Comparison of ENCODE assay signal across 24 cellular contexts in the genomic region with DNA sequence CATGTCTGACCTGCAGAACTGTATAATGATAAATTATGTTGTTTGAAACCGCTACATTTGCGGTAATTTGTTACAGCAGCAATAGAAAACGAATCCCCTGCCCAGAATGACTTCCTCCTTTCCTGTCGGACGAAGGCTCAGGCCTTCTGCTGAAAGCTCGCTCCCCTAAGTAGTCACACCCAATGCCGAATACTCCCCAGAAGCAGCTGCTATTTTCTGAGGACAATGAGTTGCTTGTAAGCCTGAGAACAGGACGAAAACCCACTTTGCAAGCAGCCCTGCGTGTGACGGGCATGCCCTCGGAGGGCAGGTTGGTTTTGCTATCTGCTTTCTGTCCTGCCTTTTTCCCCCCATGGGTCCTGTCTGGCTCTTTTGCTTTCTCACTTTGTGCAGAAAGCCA.
"Had no signal": no experiment of that assay in that cellular context is flagged by ENCODE, and none has a peak within 500 bp of the region (broad histone marks: within the 10 kb centered on the region; RNA-seq: fewer than 3 reads in every experiment).

No MANE protein-coding gene starts in this region.

- H2AFZ ChIP-seq: PC-9 had no signal

- H3K27ac Mint-ChIP-seq: activated CD4-positive, alpha-beta memory T cell treated with anti-CD3 and anti-CD28 coated beads for 36 hours; activated CD4-positive, alpha-beta T cell treated with anti-CD3 and anti-CD28 coated beads, Interleukin-2, amount 10 ng/mL, durations not matched to agents 7 days and 5 days; activated naive CD4-positive, alpha-beta T cell treated with anti-CD3 and anti-CD28 coated beads, Interleukin-2, amount 10 ng/mL, durations not matched to agents 7 days and 5 days; activated naive CD8-positive, alpha-beta T cell treated with anti-CD3 and anti-CD28 coated beads for 36 hours; activated T-cell treated with anti-CD3 and anti-CD28 coated beads, Interleukin-2, amount 50 U/mL, for 72 hours; activated T-helper 2 cell treated with anti-CD3 and anti-CD28 coated beads, Interferon-gamma antibody, Interleukin-2, Interleukin-4, amounts not matched to agents 10 μg/mL and 5 μg/mL and 100 μg/mL, durations not matched to agents 14 hours and 24 hours and 36 hours; T-cell had no signal

- H3K27ac ChIP-seq: PC-9 had no signal

- ATAC-seq: activated T-cell treated with anti-CD3 and anti-CD28 coated beads, Interleukin-2, amount 50 U/mL, for 72 hours; T-cell had no signal

- H3K4me3 Mint-ChIP-seq: activated CD4-positive, alpha-beta memory T cell treated with anti-CD3 and anti-CD28 coated beads for 36 hours; activated CD4-positive, alpha-beta T cell treated with anti-CD3 and anti-CD28 coated beads, Interleukin-2, amount 10 ng/mL, durations not matched to agents 7 days and 5 days; activated naive CD4-positive, alpha-beta T cell treated with anti-CD3 and anti-CD28 coated beads, Interleukin-2, amount 10 ng/mL, durations not matched to agents 7 days and 5 days; activated naive CD8-positive, alpha-beta T cell treated with anti-CD3 and anti-CD28 coated beads for 36 hours; activated T-cell treated with anti-CD3 and anti-CD28 coated beads, Interleukin-2, amount 50 U/mL, for 72 hours; T-cell had no signal

- H3K36me3 Mint-ChIP-seq: activated CD4-positive, alpha-beta memory T cell treated with anti-CD3 and anti-CD28 coated beads for 36 hours; activated naive CD4-positive, alpha-beta T cell treated with anti-CD3 and anti-CD28 coated beads, Interleukin-2, amount 10 ng/mL, durations not matched to agents 7 days and 5 days; activated naive CD8-positive, alpha-beta T cell treated with anti-CD3 and anti-CD28 coated beads for 36 hours had no signal

- H3K27me3 Mint-ChIP-seq: activated CD4-positive, alpha-beta memory T cell treated with anti-CD3 and anti-CD28 coated beads for 36 hours; activated naive CD8-positive, alpha-beta T cell treated with anti-CD3 and anti-CD28 coated beads for 36 hours had no signal

- H3K9me3 Mint-ChIP-seq: activated CD4-positive, alpha-beta memory T cell treated with anti-CD3 and anti-CD28 coated beads for 36 hours; activated CD4-positive, alpha-beta T cell treated with anti-CD3 and anti-CD28 coated beads, Interleukin-2, amount 10 ng/mL, durations not matched to agents 7 days and 5 days; activated naive CD4-positive, alpha-beta T cell treated with anti-CD3 and anti-CD28 coated beads, Interleukin-2, amount 10 ng/mL, durations not matched to agents 7 days and 5 days; activated naive CD8-positive, alpha-beta T cell treated with anti-CD3 and anti-CD28 coated beads for 36 hours; activated T-cell treated with anti-CD3 and anti-CD28 coated beads, Interleukin-2, amount 50 U/mL, for 72 hours; activated T-helper 2 cell treated with anti-CD3 and anti-CD28 coated beads, Interferon-gamma antibody, Interleukin-2, Interleukin-4, amounts not matched to agents 10 μg/mL and 5 μg/mL and 100 μg/mL, durations not matched to agents 14 hours and 24 hours and 36 hours; T-cell had no signal

- H3K4me1 Mint-ChIP-seq: activated CD4-positive, alpha-beta T cell treated with anti-CD3 and anti-CD28 coated beads, Interleukin-2, amount 10 ng/mL, durations not matched to agents 7 days and 5 days; activated naive CD4-positive, alpha-beta T cell treated with anti-CD3 and anti-CD28 coated beads, Interleukin-2, amount 10 ng/mL, durations not matched to agents 7 days and 5 days; activated naive CD8-positive, alpha-beta T cell treated with anti-CD3 and anti-CD28 coated beads for 36 hours had no signal

- H3K4me3 ChIP-seq: PC-9 had no signal

- DNase-seq: activated CD4-positive, alpha-beta memory T cell treated with anti-CD3 and anti-CD28 coated beads for 36 hours; activated CD4-positive, alpha-beta T cell treated with anti-CD3 and anti-CD28 coated beads, Interleukin-2, amount 10 ng/mL, durations not matched to agents 7 days and 5 days; activated CD4-positive, CD25-positive, alpha-beta regulatory T cell; activated gamma-delta T cell treated with Interleukin-2 at 50 U/mL for 16 hours; activated naive CD4-positive, alpha-beta T cell treated with anti-CD3 and anti-CD28 coated beads, Interleukin-2, amount 10 ng/mL, durations not matched to agents 7 days and 5 days; activated naive CD8-positive, alpha-beta T cell treated with anti-CD3 and anti-CD28 coated beads for 36 hours; activated T-cell treated with anti-CD3 and anti-CD28 coated beads, Interleukin-2, amount 50 U/mL, for 72 hours; anterior cingulate cortex; cerebellar nuclear complex; Karpas-422; NCI-H1092 treated with DMSO at 0.1 percent for 48 hours; NCI-H1417 treated with DMSO at 0.1 percent for 48 hours; NCI-H1694; NCI-H345; NCI-H510A; NCI-H526 treated with DMSO at 0.1 percent for 48 hours; NCI-H82; PC-9; SHP77 treated with DMSO at 0.1 percent for 48 hours; T-cell; T-helper 2 cell; T1000 had no signal

- FAIRE-seq: TTC549 had no signal

- H3K4me2 ChIP-seq: PC-9 had no signal
